In genomic region chr22:37608477-37609239, GRCh38 we compare ENCODE assay signal across 1 cellular context.
TF ChIP-seq lines count a peak whose summit lies in the region.

A gene with protein sequence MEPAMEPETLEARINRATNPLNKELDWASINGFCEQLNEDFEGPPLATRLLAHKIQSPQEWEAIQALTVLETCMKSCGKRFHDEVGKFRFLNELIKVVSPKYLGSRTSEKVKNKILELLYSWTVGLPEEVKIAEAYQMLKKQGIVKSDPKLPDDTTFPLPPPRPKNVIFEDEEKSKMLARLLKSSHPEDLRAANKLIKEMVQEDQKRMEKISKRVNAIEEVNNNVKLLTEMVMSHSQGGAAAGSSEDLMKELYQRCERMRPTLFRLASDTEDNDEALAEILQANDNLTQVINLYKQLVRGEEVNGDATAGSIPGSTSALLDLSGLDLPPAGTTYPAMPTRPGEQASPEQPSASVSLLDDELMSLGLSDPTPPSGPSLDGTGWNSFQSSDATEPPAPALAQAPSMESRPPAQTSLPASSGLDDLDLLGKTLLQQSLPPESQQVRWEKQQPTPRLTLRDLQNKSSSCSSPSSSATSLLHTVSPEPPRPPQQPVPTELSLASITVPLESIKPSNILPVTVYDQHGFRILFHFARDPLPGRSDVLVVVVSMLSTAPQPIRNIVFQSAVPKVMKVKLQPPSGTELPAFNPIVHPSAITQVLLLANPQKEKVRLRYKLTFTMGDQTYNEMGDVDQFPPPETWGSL (plus strand): TSS chr22:37608834. CDS start chr22:37608861, 27 bp downstream.

TF ChIP-seq in K562, 482 proteins besides CTCF, POLR2A, EP300 and RAD21 (continued from another document and continues in another):
- TF ChIP-seq ZBTB40 (IDR thresholded peaks at IDR 0.05) (peak; percentile 97), ZBTB40 (CRISPR knock-in tag; IDR thresholded peaks at IDR 0.05) (no peak), OTX1 (CRISPR knock-in tag; IDR thresholded peaks at IDR 0.05) (0 out of 2 replicates have a peak, but pooled peaks have one; percentile 39), SOX6 (IDR thresholded peaks at IDR 0.05) (0 out of 2 replicates have a peak, but pooled peaks have one; percentile 13), ESRRA (IDR thresholded peaks at IDR 0.05; ENCODE audit: borderline replicate concordance, low read depth) (peak; percentile 74), HNRNPLL (IDR thresholded peaks at IDR 0.05; ENCODE audit: low read depth, low read length, poor library complexity, severe bottlenecking) (peak; percentile 42), RB1 (IDR thresholded peaks at IDR 0.05; ENCODE audit: low read depth) (peak; percentile 53; the same call in 1 of the 2 replicates), ZFP36 (IDR thresholded peaks at IDR 0.05; ENCODE audit: low read depth, low read length, partially characterized antibody) (no peak), ZNF143 (CRISPR knock-in tag; IDR thresholded peaks at IDR 0.05) (0 out of 2 replicates have a peak, but pooled peaks have one; percentile 52), KAT7 (CRISPR knock-in tag; IDR thresholded peaks at IDR 0.05; ENCODE audit: borderline replicate concordance) (peak; percentile 45; the same call in 1 of the 2 replicates), HDAC3 (IDR thresholded peaks at IDR 0.05; ENCODE audit: borderline replicate concordance, partially characterized antibody) (peak; percentile 16), GABPB1 (CRISPR knock-in tag; IDR thresholded peaks at IDR 0.05) (peak; percentile 91), ZNF124 (CRISPR knock-in tag; IDR thresholded peaks at IDR 0.05) (no peak), PML (IDR thresholded peaks at IDR 0.05; ENCODE audit: low read length) (0 out of 2 replicates have a peak, but pooled peaks have one; percentile 38), MAX (CRISPR knock-in tag; IDR thresholded peaks at IDR 0.05) (peak; percentile 98), KLF13 (tag; IDR thresholded peaks at IDR 0.05; ENCODE audit: borderline replicate concordance, low read depth) (no peak; the same call in 1 of the 2 replicates), RBM22 (IDR thresholded peaks at IDR 0.05; ENCODE audit: low read depth, low read length, poor library complexity, severe bottlenecking) (no peak), NFIX (CRISPR knock-in tag; IDR thresholded peaks at IDR 0.05; ENCODE audit: low read depth) (no peak), C11orf30 (IDR thresholded peaks at IDR 0.05; ENCODE audit: low read depth) (peak; percentile 94), FOXP4 (CRISPR knock-in tag; IDR thresholded peaks at IDR 0.05; ENCODE audit: borderline replicate concordance) (peak; percentile 88; the same call in 1 of the 2 replicates), ETV1 (tag; conservative IDR thresholded peaks at IDR 0.05; ENCODE audit: low read depth) (peak; percentile 92), SIRT6 (IDR thresholded peaks at IDR 0.05; ENCODE audit: low read depth, low read length) (no peak), CCAR2 (IDR thresholded peaks at IDR 0.05; ENCODE audit: low read depth, low read length) (no peak), EP400 (IDR thresholded peaks at IDR 0.05) (peak; percentile 96), ETV5 (CRISPR knock-in tag; IDR thresholded peaks at IDR 0.05; ENCODE audit: low read depth) (peak; percentile 84; the same call in 1 of the 2 replicates), NR2C1 (IDR thresholded peaks at IDR 0.05) (peak; percentile 86), NR2C1 (tag; IDR thresholded peaks at IDR 0.05) (peak; percentile 82), ZNF583 (CRISPR knock-in tag; IDR thresholded peaks at IDR 0.05) (peak; percentile 73; the same call in 1 of the 2 replicates), TAF9B (IDR thresholded peaks at IDR 0.05; ENCODE audit: partially characterized antibody) (peak; percentile 77), COPS2 (conservative IDR thresholded peaks at IDR 0.05) (no peak), TOE1 (IDR thresholded peaks at IDR 0.05; ENCODE audit: borderline replicate concordance) (peak; percentile 94), TOE1 (CRISPR knock-in tag; IDR thresholded peaks at IDR 0.05; ENCODE audit: borderline replicate concordance, low read depth) (no peak)
- TF ChIP-seq, protein P1, sequence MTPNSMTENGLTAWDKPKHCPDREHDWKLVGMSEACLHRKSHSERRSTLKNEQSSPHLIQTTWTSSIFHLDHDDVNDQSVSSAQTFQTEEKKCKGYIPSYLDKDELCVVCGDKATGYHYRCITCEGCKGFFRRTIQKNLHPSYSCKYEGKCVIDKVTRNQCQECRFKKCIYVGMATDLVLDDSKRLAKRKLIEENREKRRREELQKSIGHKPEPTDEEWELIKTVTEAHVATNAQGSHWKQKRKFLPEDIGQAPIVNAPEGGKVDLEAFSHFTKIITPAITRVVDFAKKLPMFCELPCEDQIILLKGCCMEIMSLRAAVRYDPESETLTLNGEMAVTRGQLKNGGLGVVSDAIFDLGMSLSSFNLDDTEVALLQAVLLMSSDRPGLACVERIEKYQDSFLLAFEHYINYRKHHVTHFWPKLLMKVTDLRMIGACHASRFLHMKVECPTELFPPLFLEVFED (CRISPR knock-in tag; conservative IDR thresholded peaks at IDR 0.05), result 0 out of 2 replicates have a peak, but pooled peaks have one; percentile 42
- TF ChIP-seq, protein P2, sequence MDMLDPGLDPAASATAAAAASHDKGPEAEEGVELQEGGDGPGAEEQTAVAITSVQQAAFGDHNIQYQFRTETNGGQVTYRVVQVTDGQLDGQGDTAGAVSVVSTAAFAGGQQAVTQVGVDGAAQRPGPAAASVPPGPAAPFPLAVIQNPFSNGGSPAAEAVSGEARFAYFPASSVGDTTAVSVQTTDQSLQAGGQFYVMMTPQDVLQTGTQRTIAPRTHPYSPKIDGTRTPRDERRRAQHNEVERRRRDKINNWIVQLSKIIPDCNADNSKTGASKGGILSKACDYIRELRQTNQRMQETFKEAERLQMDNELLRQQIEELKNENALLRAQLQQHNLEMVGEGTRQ (CRISPR knock-in tag; IDR thresholded peaks at IDR 0.05), result no peak
- TF ChIP-seq, protein P3, sequence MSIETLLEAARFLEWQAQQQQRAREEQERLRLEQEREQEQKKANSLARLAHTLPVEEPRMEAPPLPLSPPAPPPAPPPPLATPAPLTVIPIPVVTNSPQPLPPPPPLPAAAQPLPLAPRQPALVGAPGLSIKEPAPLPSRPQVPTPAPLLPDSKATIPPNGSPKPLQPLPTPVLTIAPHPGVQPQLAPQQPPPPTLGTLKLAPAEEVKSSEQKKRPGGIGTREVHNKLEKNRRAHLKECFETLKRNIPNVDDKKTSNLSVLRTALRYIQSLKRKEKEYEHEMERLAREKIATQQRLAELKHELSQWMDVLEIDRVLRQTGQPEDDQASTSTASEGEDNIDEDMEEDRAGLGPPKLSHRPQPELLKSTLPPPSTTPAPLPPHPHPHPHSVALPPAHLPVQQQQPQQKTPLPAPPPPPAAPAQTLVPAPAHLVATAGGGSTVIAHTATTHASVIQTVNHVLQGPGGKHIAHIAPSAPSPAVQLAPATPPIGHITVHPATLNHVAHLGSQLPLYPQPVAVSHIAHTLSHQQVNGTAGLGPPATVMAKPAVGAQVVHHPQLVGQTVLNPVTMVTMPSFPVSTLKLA (conservative IDR thresholded peaks at IDR 0.05), result peak; percentile 91 to 95
- TF ChIP-seq, protein P4, sequence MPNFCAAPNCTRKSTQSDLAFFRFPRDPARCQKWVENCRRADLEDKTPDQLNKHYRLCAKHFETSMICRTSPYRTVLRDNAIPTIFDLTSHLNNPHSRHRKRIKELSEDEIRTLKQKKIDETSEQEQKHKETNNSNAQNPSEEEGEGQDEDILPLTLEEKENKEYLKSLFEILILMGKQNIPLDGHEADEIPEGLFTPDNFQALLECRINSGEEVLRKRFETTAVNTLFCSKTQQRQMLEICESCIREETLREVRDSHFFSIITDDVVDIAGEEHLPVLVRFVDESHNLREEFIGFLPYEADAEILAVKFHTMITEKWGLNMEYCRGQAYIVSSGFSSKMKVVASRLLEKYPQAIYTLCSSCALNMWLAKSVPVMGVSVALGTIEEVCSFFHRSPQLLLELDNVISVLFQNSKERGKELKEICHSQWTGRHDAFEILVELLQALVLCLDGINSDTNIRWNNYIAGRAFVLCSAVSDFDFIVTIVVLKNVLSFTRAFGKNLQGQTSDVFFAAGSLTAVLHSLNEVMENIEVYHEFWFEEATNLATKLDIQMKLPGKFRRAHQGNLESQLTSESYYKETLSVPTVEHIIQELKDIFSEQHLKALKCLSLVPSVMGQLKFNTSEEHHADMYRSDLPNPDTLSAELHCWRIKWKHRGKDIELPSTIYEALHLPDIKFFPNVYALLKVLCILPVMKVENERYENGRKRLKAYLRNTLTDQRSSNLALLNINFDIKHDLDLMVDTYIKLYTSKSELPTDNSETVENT (CRISPR knock-in tag; IDR thresholded peaks at IDR 0.05), result peak; percentile 82
